9 cellular contexts compared by ENCODE assay signal in genomic region chr19:11504502-11505031, GRCh38. TPM values are rescaled to one million over a fixed set of nuclear protein-coding genes. Genes with fewer than 3 reads are reported as not detected.
DNase-seq lines count a peak whose midpoint lies in the region; ATAC-seq, FAIRE-seq and TF ChIP-seq lines count a peak whose summit lies in the region.
"Had no signal": no experiment of that assay in that cellular context is flagged by ENCODE, and none has a peak within 500 bp of the region (broad histone marks: within the 10 kb centered on the region; RNA-seq: fewer than 3 reads in every experiment).

No MANE protein-coding gene starts in this region.

- H3K27ac ChIP-seq in ACC112 (ENCODE audit: low read depth, low read length) (0 out of 2 replicates have a peak overlapping the region, but pooled peaks have one; percentile 19), HUES6 (ENCODE audit: low read depth, low read length) (no peak overlapping the region)

- peak overlapping the region; percentile 51 for H3K9ac ChIP-seq in HUES6 (ENCODE audit: low read length)
- peak overlapping the region; percentile 80 for H3K9ac ChIP-seq in mucosa of stomach (ENCODE audit: low read length)

- no peak for ATAC-seq in HG02938 (IDR thresholded peaks at IDR 0.05; ENCODE audit: unreplicated experiment)
- no peak for ATAC-seq in GM21717 (IDR thresholded peaks at IDR 0.05; ENCODE audit: unreplicated experiment)

- H3K27me3 ChIP-seq in ACC112 (ENCODE audit: insufficient read depth, low read length) (no peaks in the 10 kb centered on the region), HUES6 (ENCODE audit: control insufficient read depth, insufficient read depth, low read length) (no peaks in the 10 kb centered on the region), mucosa of stomach (ENCODE audit: control insufficient read depth, insufficient read depth, low read length) (no peaks in the 10 kb centered on the region)

- peaks cover 3% of the 10 kb centered on the region for H3K79me2 ChIP-seq in ACC112 (ENCODE audit: control insufficient read depth, insufficient read depth, low read length, unreplicated experiment)

- H3K9me3 ChIP-seq in HUES6 (ENCODE audit: control insufficient read depth, insufficient read depth, low read depth, low read length) (no peaks in the 10 kb centered on the region), mucosa of stomach (ENCODE audit: control insufficient read depth, low read length) (no peaks in the 10 kb centered on the region)

- no peak for DNase-seq in cardiac fibroblast (ENCODE audit: low read depth in 2 of 2)
- DNase-seq in frontal cortex (ENCODE audit: low spot score in 2 of 2): no peak
- DNase-seq in stimulated activated naive CD4-positive, alpha-beta T cell treated with Interleukin-2 at 50 U/mL for 16 hours (lab: John Stamatoyannopoulos, UW): no peak

- no peak for TF ChIP-seq CTCF in cardiac fibroblast (IDR thresholded peaks at IDR 0.05; ENCODE audit: low read depth, low read length)

- H3K36me3 ChIP-seq in ACC112 (ENCODE audit: insufficient read depth, low read length) (no peaks in the 10 kb centered on the region), HUES6 (ENCODE audit: control insufficient read depth, insufficient read depth, low read length) (no peaks in the 10 kb centered on the region), mucosa of stomach (ENCODE audit: control insufficient read depth, insufficient read depth, low read length) (no peaks in the 10 kb centered on the region)

- H3K4me1 ChIP-seq in ACC112 (ENCODE audit: control insufficient read depth, insufficient read depth, low read length, unreplicated experiment) (no peaks in the 10 kb centered on the region), HUES6 (ENCODE audit: control insufficient read depth, insufficient read depth, low read length) (peaks cover 11% of the 10 kb centered on the region), mucosa of stomach (ENCODE audit: control insufficient read depth, insufficient read depth, low read length) (peaks cover 11% of the 10 kb centered on the region)

- FAIRE-seq in frontal cortex (lab: Jason Lieb, UNC): no peak

- H2AFZ ChIP-seq in ACC112 (ENCODE audit: low read length, unreplicated experiment): no peak overlapping the region

- H3K4me3 ChIP-seq in ACC112 (ENCODE audit: low read depth, low read length) (peak overlapping the region; percentile 92), HUES6 (ENCODE audit: low read depth, low read length) (peak overlapping the region; percentile 89), cardiac fibroblast (replicated peaks in 1 of 2; ENCODE audit: low read depth in 2 of 2, low read length in 2 of 2) (peak overlapping the region; percentile 46 to 70), mucosa of stomach (ENCODE audit: low read length) (peak overlapping the region; percentile 2)

RNA-seq across cellular contexts. Expression of gene ZNF653, which starts 1.1 kb away (rescaled TPM):
- 16.3 TPM for total RNA-seq in frontal cortex

RNA-seq across cellular contexts. Expression of gene ELAVL3, which starts 23.7 kb away (rescaled TPM):
- total RNA-seq in frontal cortex: 98.2 TPM
- total RNA-seq: myocyte had no signal

RNA-seq across cellular contexts. Expression of gene ECSIT, which starts 24.4 kb away (rescaled TPM):
- total RNA-seq in frontal cortex: 60.3 TPM

RNA-seq across cellular contexts. Expression of gene CNN1, which starts 34.1 kb away (rescaled TPM):
- 1.2 TPM for total RNA-seq in frontal cortex

RNA-seq across cellular contexts. Expression of gene ELOF1, which starts 54.5 kb away (rescaled TPM):
- total RNA-seq in frontal cortex: 19.2 TPM

Comparison
In these comparisons a context has a peak if more than half of its experiments do, and no peak if none do; other contexts are left out.
1. H3K4me3 ChIP-seq: peak in every context shown above with its lines; median percentile 92 in ACC112; 89 in HUES6; 58 in cardiac fibroblast; 2 in mucosa of stomach.